9 cellular contexts compared by ENCODE assay signal in the genomic region with DNA sequence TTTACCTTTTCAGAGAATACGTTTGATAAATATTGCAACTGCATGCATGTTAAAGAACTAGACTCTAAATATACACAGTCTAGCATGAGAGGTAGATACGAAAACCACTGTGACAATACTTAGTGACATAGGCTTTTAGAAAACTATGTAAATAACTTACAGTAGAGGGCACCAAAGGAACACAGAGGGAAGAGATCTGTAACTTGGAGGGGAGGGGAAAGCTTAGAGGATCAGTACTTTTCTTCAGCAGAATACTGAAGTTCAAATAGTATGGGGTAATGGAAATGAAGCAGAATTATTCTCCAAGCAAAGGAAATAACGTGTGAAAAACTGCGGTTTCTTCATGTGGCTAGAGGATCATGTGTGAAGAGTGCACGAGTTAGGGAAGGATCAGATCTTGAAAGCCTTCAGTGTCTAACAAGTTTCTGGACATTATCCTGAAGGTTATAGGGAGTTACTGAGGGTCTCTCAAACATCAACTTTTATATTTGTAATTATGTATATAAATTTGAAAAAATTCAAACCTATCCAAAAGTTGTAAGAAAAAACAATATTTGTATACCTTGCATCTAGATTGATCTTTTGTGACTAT.
DNase-seq lines count a peak whose midpoint lies in the region; ATAC-seq, FAIRE-seq and TF ChIP-seq lines count a peak whose summit lies in the region.
"Had no signal": no experiment of that assay in that cellular context is flagged by ENCODE, and none has a peak within 500 bp of the region (broad histone marks: within the 10 kb centered on the region; RNA-seq: fewer than 3 reads in every experiment).

No MANE protein-coding gene starts in this region.

- peaks cover 17% of the 10 kb centered on the region; the same call in 2 of the 3 replicates for H3K36me3 ChIP-seq in K562 (ENCODE audit: control insufficient read depth, insufficient read depth, low read length)
- H3K36me3 ChIP-seq: BLaER1 had no signal

- DNase-seq in NCI-H1092 treated with DMSO at 0.1 percent for 48 hours (lab: John Stamatoyannopoulos, UW) (peak; percentile 47), NCI-H1092 (lab: John Stamatoyannopoulos, UW) (no peak), H4 (ENCODE audit: low spot score) (peak; percentile 66), NCI-H146 treated with DMSO at 0.1 percent for 48 hours (lab: John Stamatoyannopoulos, UW; ENCODE audit: unreplicated experiment) (peak; percentile 21), K562 (ENCODE audit: extremely low read depth in 1 of 4, low spot score in 3 of 4) (peak; percentile 34 to 46 (median 40)), iris pigment epithelial cell (ENCODE audit: low read depth) (peak; percentile 61), urothelium cell line (ENCODE audit: low spot score) (peak; percentile 23)

- TF ChIP-seq EP300 in K562 (IDR thresholded peaks at IDR 0.05; ENCODE audit: low read length) = no peak

- no peaks in the 10 kb centered on the region for H3K27me3 ChIP-seq in K562 (ENCODE audit: control insufficient read depth in 2 of 2, insufficient read depth in 2 of 2, low read length in 2 of 2)
- H3K27me3 ChIP-seq: BLaER1 had no signal

- H3K79me2 ChIP-seq in K562 (ENCODE audit: control insufficient read depth, insufficient read depth, low read length) = no peaks in the 10 kb centered on the region

- no peak overlapping the region for H2AFZ ChIP-seq in K562 (ENCODE audit: low read depth, low read length)

- FAIRE-seq in K562 (lab: Jason Lieb, UNC) (peak; percentile 46), urothelium cell line (lab: Jason Lieb, UNC) (no peak)

- in situ Hi-C loops in K562 (cut with MboI) = loop anchor here (25.0 kb wide), 2 partner anchors 534 to 1384 kb away; a partner anchor contains a TSS

- TF ChIP-seq CTCF in K562 (IDR thresholded peaks at IDR 0.05 in 2 of 3, conservative IDR thresholded peaks at IDR 0.05 in 1 of 3; ENCODE audit: insufficient read depth in 2 of 3, low read depth in 1 of 3, low read length in 3 of 3) = peak; percentile 42 to 69 (median 55); a peak in 5 of 6 replicates

- H3K4me1 ChIP-seq in K562 (replicated peaks in 1 of 2; ENCODE audit: control insufficient read depth in 2 of 2, insufficient read depth in 2 of 2, low read length in 2 of 2) = no peaks in the 10 kb centered on the region
- H3K4me1 ChIP-seq: BLaER1 had no signal

- H3K4me2 ChIP-seq in K562 (ENCODE audit: insufficient read depth, low read length) = no peak overlapping the region
- H3K4me2 ChIP-seq: BLaER1 had no signal

- POLR2A ChIA-PET in K562 (lab: Yijun Ruan, JAX) = interaction anchor here (0.6 kb wide), 1 partner anchor 11 kb away, joined by 4 read pairs; no protein-coding TSS in a partner anchor

- ATAC-seq in K562 (peak; percentile 93), HG03097 (IDR thresholded peaks at IDR 0.05; ENCODE audit: low FRiP score, unreplicated experiment) (no peak)

- H4K20me1 ChIP-seq in K562 (replicated peaks; ENCODE audit: control insufficient read depth, insufficient read depth, low read length) = no peaks in the 10 kb centered on the region
- H4K20me1 ChIP-seq: BLaER1 had no signal

- no peaks in the 10 kb centered on the region for H3K9me1 ChIP-seq in K562 (ENCODE audit: control insufficient read depth, insufficient read depth, low read length)

- no peak for TF ChIP-seq POLR2A in K562 (conservative IDR thresholded peaks at IDR 0.05)

- H3K9ac ChIP-seq in K562 (ENCODE audit: insufficient read depth in 1 of 2, low read depth in 2 of 2, low read length in 2 of 2) = no peak overlapping the region
- H3K9ac ChIP-seq: BLaER1 had no signal

- no peaks in the 10 kb centered on the region for H3K9me3 ChIP-seq in K562 (replicated peaks; ENCODE audit: control insufficient read depth, insufficient read depth, low read depth, low read length)
- H3K9me3 ChIP-seq: BLaER1 had no signal

- BruUV-seq in K562 (replicated peaks; lab: Mats Ljungman, UMichigan) = no TSS peak

- H3K27ac ChIP-seq in K562 (ENCODE audit: extremely low read depth, low read depth, low read length) = no peak overlapping the region
- H3K27ac ChIP-seq: BLaER1 had no signal

- intact Hi-C loops in K562 (cut with micrococcal nuclease) = loop anchor here (1.0 to 10.0 kb wide), 3 partner anchors 173 to 723 kb away; no protein-coding TSS in a partner anchor

- TF ChIP-seq RAD21 in K562 (CRISPR knock-in tag; conservative IDR thresholded peaks at IDR 0.05 in 1 of 2, IDR thresholded peaks at IDR 0.05 in 1 of 2) = peak; percentile 66 to 70

- H3K4me3 ChIP-seq in K562 = no peak overlapping the region
- H3K4me3 ChIP-seq: BLaER1 had no signal

- 45% methylated on average over 5 of the region's 5 CpGs for WGBS in K562 (ENCODE audit: insufficient coverage, low coverage, missing lambda C conversion rate)

- CTCF ChIA-PET in K562 (lab: Yijun Ruan, JAX; ENCODE audit: low intra/inter-chr PET ratio) = interaction anchor here (0.6 to 3.4 kb wide), 5 partner anchors 421 to 806 kb away, joined by 3 to 18 read pairs (median 4); no protein-coding TSS in a partner anchor

TF ChIP-seq in K562, 482 proteins besides CTCF, POLR2A, EP300 and RAD21:
- TF ChIP-seq HLTF (IDR thresholded peaks at IDR 0.05) (no peak), HDAC3 (IDR thresholded peaks at IDR 0.05; ENCODE audit: borderline replicate concordance, partially characterized antibody) (no peak), TEAD2 (tag; IDR thresholded peaks at IDR 0.05) (peak; percentile 88), TEAD4 (IDR thresholded peaks at IDR 0.05; ENCODE audit: low read length) (peak; percentile 79), TEAD4 (CRISPR knock-in tag; IDR thresholded peaks at IDR 0.05; ENCODE audit: borderline replicate concordance) (no peak), SMC3 (conservative IDR thresholded peaks at IDR 0.05; ENCODE audit: insufficient read depth, low read depth, low read length) (peak; percentile 42; the same call in 1 of the 2 replicates), TEAD1 (CRISPR knock-in tag; IDR thresholded peaks at IDR 0.05) (peak; percentile 89 to 93), ATF7 (IDR thresholded peaks at IDR 0.05) (no peak)
- TF ChIP-seq, protein P1, sequence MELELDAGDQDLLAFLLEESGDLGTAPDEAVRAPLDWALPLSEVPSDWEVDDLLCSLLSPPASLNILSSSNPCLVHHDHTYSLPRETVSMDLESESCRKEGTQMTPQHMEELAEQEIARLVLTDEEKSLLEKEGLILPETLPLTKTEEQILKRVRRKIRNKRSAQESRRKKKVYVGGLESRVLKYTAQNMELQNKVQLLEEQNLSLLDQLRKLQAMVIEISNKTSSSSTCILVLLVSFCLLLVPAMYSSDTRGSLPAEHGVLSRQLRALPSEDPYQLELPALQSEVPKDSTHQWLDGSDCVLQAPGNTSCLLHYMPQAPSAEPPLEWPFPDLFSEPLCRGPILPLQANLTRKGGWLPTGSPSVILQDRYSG (tag; conservative IDR thresholded peaks at IDR 0.05; ENCODE audit: low read depth) = no peak
- TF ChIP-seq, protein P2, sequence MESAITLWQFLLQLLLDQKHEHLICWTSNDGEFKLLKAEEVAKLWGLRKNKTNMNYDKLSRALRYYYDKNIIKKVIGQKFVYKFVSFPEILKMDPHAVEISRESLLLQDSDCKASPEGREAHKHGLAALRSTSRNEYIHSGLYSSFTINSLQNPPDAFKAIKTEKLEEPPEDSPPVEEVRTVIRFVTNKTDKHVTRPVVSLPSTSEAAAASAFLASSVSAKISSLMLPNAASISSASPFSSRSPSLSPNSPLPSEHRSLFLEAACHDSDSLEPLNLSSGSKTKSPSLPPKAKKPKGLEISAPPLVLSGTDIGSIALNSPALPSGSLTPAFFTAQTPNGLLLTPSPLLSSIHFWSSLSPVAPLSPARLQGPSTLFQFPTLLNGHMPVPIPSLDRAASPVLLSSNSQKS (CRISPR knock-in tag; IDR thresholded peaks at IDR 0.05) = no peak
- TF ChIP-seq, protein P3, sequence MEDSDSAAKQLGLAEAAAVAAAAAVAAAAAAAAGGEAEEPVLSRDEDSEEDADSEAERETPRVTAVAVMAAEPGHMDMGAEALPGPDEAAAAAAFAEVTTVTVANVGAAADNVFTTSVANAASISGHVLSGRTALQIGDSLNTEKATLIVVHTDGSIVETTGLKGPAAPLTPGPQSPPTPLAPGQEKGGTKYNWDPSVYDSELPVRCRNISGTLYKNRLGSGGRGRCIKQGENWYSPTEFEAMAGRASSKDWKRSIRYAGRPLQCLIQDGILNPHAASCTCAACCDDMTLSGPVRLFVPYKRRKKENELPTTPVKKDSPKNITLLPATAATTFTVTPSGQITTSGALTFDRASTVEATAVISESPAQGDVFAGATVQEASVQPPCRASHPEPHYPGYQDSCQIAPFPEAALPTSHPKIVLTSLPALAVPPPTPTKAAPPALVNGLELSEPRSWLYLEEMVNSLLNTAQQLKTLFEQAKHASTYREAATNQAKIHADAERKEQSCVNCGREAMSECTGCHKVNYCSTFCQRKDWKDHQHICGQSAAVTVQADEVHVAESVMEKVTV (CRISPR knock-in tag; IDR thresholded peaks at IDR 0.05) = peak; percentile 42; the same call in 1 of the 2 replicates
- TF ChIP-seq, protein P4, sequence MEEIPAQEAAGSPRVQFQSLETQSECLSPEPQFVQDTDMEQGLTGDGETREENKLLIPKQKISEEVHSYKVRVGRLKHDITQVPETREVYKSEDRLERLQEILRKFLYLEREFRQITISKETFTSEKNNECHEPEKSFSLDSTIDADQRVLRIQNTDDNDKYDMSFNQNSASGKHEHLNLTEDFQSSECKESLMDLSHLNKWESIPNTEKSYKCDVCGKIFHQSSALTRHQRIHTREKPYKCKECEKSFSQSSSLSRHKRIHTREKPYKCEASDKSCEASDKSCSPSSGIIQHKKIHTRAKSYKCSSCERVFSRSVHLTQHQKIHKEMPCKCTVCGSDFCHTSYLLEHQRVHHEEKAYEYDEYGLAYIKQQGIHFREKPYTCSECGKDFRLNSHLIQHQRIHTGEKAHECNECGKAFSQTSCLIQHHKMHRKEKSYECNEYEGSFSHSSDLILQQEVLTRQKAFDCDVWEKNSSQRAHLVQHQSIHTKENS (CRISPR knock-in tag; IDR thresholded peaks at IDR 0.05) = no peak
